ENCODE assay signal across 8 cellular contexts in the genomic region with DNA sequence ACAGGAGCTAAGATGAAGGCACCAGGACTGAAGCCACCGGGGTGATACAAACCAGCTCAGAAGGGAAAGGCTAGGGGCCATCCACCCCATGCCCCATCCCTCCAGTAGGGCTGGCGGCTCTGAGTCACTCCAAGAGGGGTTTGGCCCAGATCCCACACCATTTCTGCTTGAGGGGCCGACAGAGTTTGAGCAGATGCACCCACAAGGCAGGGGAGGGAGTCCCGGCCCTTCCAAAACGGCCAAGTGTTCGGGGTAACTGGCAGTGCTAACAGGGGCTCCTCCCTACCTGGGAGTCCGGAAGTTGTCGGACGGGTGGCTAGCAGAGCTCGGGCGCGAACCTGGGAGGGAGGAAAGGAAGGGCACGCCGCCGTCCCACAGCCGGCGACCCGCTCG. TPM values are rescaled to one million over a fixed set of nuclear protein-coding genes. Genes with fewer than 3 reads are reported as not detected.
DNase-seq lines count a peak whose midpoint lies in the region; ATAC-seq and TF ChIP-seq lines count a peak whose summit lies in the region.

No MANE protein-coding gene starts in this region.

- H3K4me1 ChIP-seq in SJCRH30: peaks cover 6% of the 10 kb centered on the region; the same call in 1 of the 2 replicates

- H3K9me3 ChIP-seq in SJCRH30 (replicated peaks): no peaks in the 10 kb centered on the region

- no peaks in the 10 kb centered on the region for H3K36me3 ChIP-seq in SJCRH30

- H3K4me3 Mint-ChIP-seq in mesothelial cell of epicardium (peak overlapping the region; percentile 80), type B pancreatic cell (peak overlapping the region; percentile 88)

- TF ChIP-seq CTCF in dorsolateral prefrontal cortex (IDR thresholded peaks at IDR 0.05 in 54 of 56, conservative IDR thresholded peaks at IDR 0.05 in 2 of 56; ENCODE audit: low read depth in 1 of 56, partially characterized antibody in 56 of 56): no peak
- TF ChIP-seq CTCF in mesothelial cell of epicardium (IDR thresholded peaks at IDR 0.05; ENCODE audit: unreplicated experiment): no peak
- no peak for TF ChIP-seq CTCF in type B pancreatic cell (conservative IDR thresholded peaks at IDR 0.05)
- TF ChIP-seq CTCF in GM13977 (IDR thresholded peaks at IDR 0.05; ENCODE audit: extremely low read depth, insufficient read depth, missing control alignments): no peak

- H3K27ac Mint-ChIP-seq in mesothelial cell of epicardium (peak overlapping the region; percentile 94), type B pancreatic cell (peak overlapping the region; percentile 91)

- in situ Hi-C loops in GM13977 (cut with MboI; ENCODE audit: low pct_unique_long_range_greater_than_20kb, low sequenced_read_pairs, unreplicated experiment): no loop called here

- intact Hi-C loops in dorsolateral prefrontal cortex (cut with DNase I): no loop called here

- H3K4me1 Mint-ChIP-seq in mesothelial cell of epicardium (peaks cover 12% of the 10 kb centered on the region), type B pancreatic cell (ENCODE audit: unreplicated experiment) (no peaks in the 10 kb centered on the region)

- no peaks in the 10 kb centered on the region for H3K9me3 Mint-ChIP-seq in mesothelial cell of epicardium
- no peaks in the 10 kb centered on the region for H3K9me3 Mint-ChIP-seq in type B pancreatic cell

- H3K4me3 ChIP-seq in SJCRH30: peak overlapping the region; percentile 68
- peak overlapping the region; percentile 43 to 82 (median 66) for H3K4me3 ChIP-seq in dorsolateral prefrontal cortex

- no peaks in the 10 kb centered on the region for H3K27me3 Mint-ChIP-seq in mesothelial cell of epicardium (ENCODE audit: low read depth)
- H3K27me3 Mint-ChIP-seq in type B pancreatic cell: no peaks in the 10 kb centered on the region

- H3K36me3 Mint-ChIP-seq in mesothelial cell of epicardium: peaks cover 6% of the 10 kb centered on the region
- no peaks in the 10 kb centered on the region for H3K36me3 Mint-ChIP-seq in type B pancreatic cell

- H3K27me3 ChIP-seq in SJCRH30 (no peaks in the 10 kb centered on the region), dorsolateral prefrontal cortex (peaks cover 0 to 50% (median 7%) of the 10 kb centered on the region in 45 donors)

- DNase-seq in activated gamma-delta T cell treated with Interleukin-2 at 50 U/mL for 16 hours: peak; percentile 21
- DNase-seq in activated gamma-delta T cell (lab: John Stamatoyannopoulos, UW): no peak
- peak; percentile 62 to 64 for DNase-seq in SJCRH30
- DNase-seq in dorsolateral prefrontal cortex: no peak
- no peak for DNase-seq in mesothelial cell of epicardium (ENCODE audit: low spot score in 2 of 2, unreplicated experiment in 2 of 2)
- peak; percentile 62 for DNase-seq in type B pancreatic cell (ENCODE audit: extremely low spot score, unreplicated experiment)
- no peak for DNase-seq in GM13977 (ENCODE audit: low spot score)

- ATAC-seq in HG02973 (IDR thresholded peaks at IDR 0.05; ENCODE audit: unreplicated experiment): peak; percentile 23

- H3K27ac ChIP-seq in SJCRH30: peak overlapping the region; percentile 36; the same call in 1 of the 2 replicates
- peak overlapping the region in 56 of 59 donors; percentile 65 to 98 (median 91) for H3K27ac ChIP-seq in dorsolateral prefrontal cortex

RNA-seq across cellular contexts. Expression of a gene that starts 0.4 kb away (rescaled TPM):
- total RNA-seq in SJCRH30 (2014; rRNA removed; shearing (Covaris generic)): 13.2 and 13.7 TPM in 2 replicates
- 10 to 100 TPM in 12 of 120 experiments, 1 to 10 TPM in 108; 5.3 to 12.1 (median 8.2) TPM for total RNA-seq in dorsolateral prefrontal cortex
- total RNA-seq in mesothelial cell of epicardium: 30.1 to 30.8 TPM (median 30.2 TPM) in 3 replicates
- total RNA-seq in type B pancreatic cell (ENCODE audit: low replicate concordance): 13.0 and 23.0 TPM in 2 replicates

RNA-seq across cellular contexts. Expression of a gene that starts 3.6 kb away (rescaled TPM):
- total RNA-seq in SJCRH30 (2014; rRNA removed; shearing (Covaris generic)): 39.4 and 40.8 TPM in 2 replicates
- total RNA-seq in dorsolateral prefrontal cortex (10 to 100 TPM; 30.3 to 72.2 (median 51.7) TPM), mesothelial cell of epicardium (28.4 to 29.3 TPM (median 29.2 TPM) in 3 replicates), type B pancreatic cell (ENCODE audit: low replicate concordance) (23.3 and 28.7 TPM in 2 replicates)

RNA-seq across cellular contexts. Expression of a gene that starts 10.9 kb away (rescaled TPM):
- total RNA-seq in SJCRH30 (2014; rRNA removed; shearing (Covaris generic)): 20.6 and 21.0 TPM in 2 replicates
- total RNA-seq in dorsolateral prefrontal cortex (10 to 100 TPM; 21.6 to 55.2 (median 36.1) TPM), mesothelial cell of epicardium (15.3 to 16.5 TPM (median 15.8 TPM) in 3 replicates), type B pancreatic cell (ENCODE audit: low replicate concordance) (12.9 and 15.9 TPM in 2 replicates)

RNA-seq across cellular contexts. Expression of a gene that starts 26.0 kb away (rescaled TPM):
- 12.2 and 13.6 TPM in 2 replicates for total RNA-seq in SJCRH30 (2014; rRNA removed; shearing (Covaris generic))
- 10 to 100 TPM; 33.9 to 82.8 (median 51.1) TPM for total RNA-seq in dorsolateral prefrontal cortex
- 39.1 to 42.9 TPM (median 41.1 TPM) in 3 replicates for total RNA-seq in mesothelial cell of epicardium
- total RNA-seq in type B pancreatic cell (ENCODE audit: low replicate concordance): 34.1 and 35.9 TPM in 2 replicates

RNA-seq across cellular contexts. Expression of a gene that starts 31.9 kb away (rescaled TPM):
- total RNA-seq in SJCRH30 (2014; rRNA removed; shearing (Covaris generic)): 2.3 and 12.8 TPM in 2 replicates
- total RNA-seq in dorsolateral prefrontal cortex (10 to 100 TPM; 23.8 to 78.3 (median 46.0) TPM), mesothelial cell of epicardium (126 to 133 TPM (median 128 TPM) in 3 replicates), type B pancreatic cell (ENCODE audit: low replicate concordance) (62.9 and 85.1 TPM in 2 replicates)

Comparison
In these comparisons a context has a peak if more than half of its experiments do, and no peak if none do; other contexts are left out.
1. DNase-seq: peak in activated gamma-delta T cell treated with Interleukin-2 at 50 U/mL for 16 hours (single experiment), SJCRH30 (2 of 2) and type B pancreatic cell (single experiment); none in activated gamma-delta T cell (single experiment), dorsolateral prefrontal cortex (0 of 10), mesothelial cell of epicardium (0 of 2) and GM13977 (single experiment).